In genomic region chr9:121675381-121675780, GRCh38 we compare ENCODE assay signal across 13 cellular contexts.
"Had no signal": no experiment of that assay in that cellular context is flagged by ENCODE, and none has a peak within 500 bp of the region (broad histone marks: within the 10 kb centered on the region; RNA-seq: fewer than 3 reads in every experiment).

No MANE protein-coding gene starts in this region.

- H3K36me3 ChIP-seq: neural progenitor cell had no signal

- DNase-seq: activated CD4-positive, alpha-beta T cell treated with anti-CD3 and anti-CD28 coated beads, Interleukin-2, amount 50 U/mL, for 48 hours; activated CD8-positive, alpha-beta memory T cell treated with anti-CD3 and anti-CD28 coated beads, Interleukin-2, amount 10 ng/mL, durations not matched to agents 7 days and 5 days; activated effector memory CD4-positive, alpha-beta T cell treated with anti-CD3 and anti-CD28 coated beads, Interleukin-2, amount 50 U/mL, for 16 hours; activated T-cell treated with anti-CD3 and anti-CD28 coated beads, Interleukin-2, amount 50 U/mL, for 4 hours; erythroblast; glutamatergic neuron; stimulated activated CD4-positive, alpha-beta T cell treated with anti-CD3 and anti-CD28 coated beads, Interleukin-2, amount 100 ng/mL, for 24 hours; stimulated activated naive B cell treated with anti-CD40 and anti-IgM and Interleukin-4, amounts not matched to agents 10 μg/mL and 1 μg/mL and 100 μg/mL, for 72 hours; SW 1271; upper lobe of left lung had no signal

- H3K27ac ChIP-seq: neural progenitor cell, upper lobe of left lung had no signal

- ATAC-seq: activated CD4-positive, CD25-positive, alpha-beta regulatory T cell treated with anti-CD3 and anti-CD28 coated beads, Interleukin-2, amount 50 U/mL, for 24 hours; activated CD8-positive, alpha-beta memory T cell treated with anti-CD3 and anti-CD28 coated beads, Interleukin-2, amount 10 ng/mL, durations not matched to agents 7 days and 5 days; stimulated activated naive B cell treated with anti-CD40 and anti-IgM and Interleukin-4, amounts not matched to agents 10 μg/mL and 1 μg/mL and 100 μg/mL, for 72 hours had no signal

- H2AFZ ChIP-seq: neural progenitor cell had no signal

- H3K9me3 ChIP-seq: right lobe of liver, upper lobe of left lung had no signal

- H3K4me3 ChIP-seq: neural progenitor cell, right lobe of liver, upper lobe of left lung had no signal

- H3K9ac ChIP-seq: neural progenitor cell had no signal

- H3K4me1 ChIP-seq: neural progenitor cell, upper lobe of left lung had no signal

- H3K4me2 ChIP-seq: neural progenitor cell had no signal

- H3K27me3 ChIP-seq: neural progenitor cell, right lobe of liver, upper lobe of left lung had no signal
